ENCODE assay signal across 8 cellular contexts in the genomic region with DNA sequence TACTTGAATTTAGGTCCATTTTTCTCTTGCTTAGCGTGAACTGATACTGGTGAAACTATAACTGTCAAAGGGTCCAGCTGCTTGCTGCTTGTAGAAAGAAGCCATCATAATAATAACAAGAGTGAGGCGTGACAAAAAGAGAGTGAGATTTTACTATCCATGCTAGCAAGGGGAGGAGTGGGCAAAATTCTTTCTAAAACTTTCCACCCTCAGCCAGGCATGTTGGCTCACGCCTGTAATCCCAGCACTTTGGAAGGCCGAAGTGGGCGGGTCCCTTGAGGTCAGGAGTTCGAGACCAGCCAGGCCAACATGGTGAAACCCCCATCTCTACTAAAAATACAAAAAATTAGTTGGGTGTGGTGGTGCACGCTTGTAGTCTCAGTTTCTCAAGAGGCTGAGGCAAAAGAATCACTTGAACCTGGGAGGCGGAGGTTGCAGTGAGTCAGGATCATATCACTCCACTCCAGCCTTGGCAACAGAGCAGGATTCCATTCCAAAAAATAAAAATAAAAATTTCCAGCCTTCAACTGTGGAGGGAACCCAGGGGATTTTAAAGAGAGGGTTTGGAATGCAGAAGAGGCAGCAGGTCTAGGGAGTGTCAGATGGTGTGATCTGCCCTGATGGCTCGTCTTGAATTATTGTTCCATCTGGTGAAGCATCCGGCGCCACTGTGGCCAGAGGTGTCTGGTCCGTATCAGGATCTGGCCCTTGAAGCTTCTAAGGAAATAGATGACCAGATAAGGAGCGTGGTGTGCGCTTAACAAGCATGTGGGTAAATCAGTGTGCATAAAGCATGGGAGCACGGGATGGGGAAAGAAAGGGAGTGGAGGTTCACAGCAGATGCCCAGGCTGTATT. TPM values are rescaled to one million over a fixed set of nuclear protein-coding genes. Genes with fewer than 3 reads are reported as not detected.
A peak's percentile ranks its signal among the peaks of the same experiment; 100 is the strongest.
DNase-seq lines count a peak whose midpoint lies in the region; ATAC-seq and TF ChIP-seq lines count a peak whose summit lies in the region.

No MANE protein-coding gene starts in this region.

- H4K20me1 ChIP-seq in mammary epithelial cell (ENCODE audit: insufficient read depth, low read length) = no peaks in the 10 kb centered on the region

- TF ChIP-seq POLR2A in breast epithelium (IDR thresholded peaks at IDR 0.05) (no peak), upper lobe of left lung (IDR thresholded peaks at IDR 0.05) (no peak)

- H3K79me2 ChIP-seq in mammary epithelial cell (ENCODE audit: insufficient read depth, low read length) = no peaks in the 10 kb centered on the region

- POLR2A ChIA-PET in RWPE1 (lab: Yijun Ruan, JAX; ENCODE audit: low non-redundant PET) = no interaction called here

- no peak overlapping the region for H3K4me3 ChIP-seq in mammary epithelial cell (replicated peaks in 1 of 3; ENCODE audit: insufficient read depth in 1 of 3, low read depth in 2 of 3, low read length in 3 of 3)
- no peak overlapping the region for H3K4me3 ChIP-seq in breast epithelium
- H3K4me3 ChIP-seq in left ventricle myocardium inferior = no peak overlapping the region
- H3K4me3 ChIP-seq in upper lobe of left lung = no peak overlapping the region

- H3K27ac ChIP-seq in mammary epithelial cell (ENCODE audit: insufficient read depth, low read depth, low read length) (peak overlapping the region; percentile 7), breast epithelium (peak overlapping the region in 1 of 2 donors; percentile 28), RWPE1 (peak overlapping the region; percentile 42), left ventricle myocardium inferior (replicated peaks) (peak overlapping the region; percentile 20), upper lobe of left lung (peak overlapping the region in 1 of 4 donors; percentile 7)

- H3K4me1 ChIP-seq in mammary epithelial cell (ENCODE audit: insufficient read depth, low read length) = peaks cover 6% of the 10 kb centered on the region
- no peaks in the 10 kb centered on the region for H3K4me1 ChIP-seq in breast epithelium
- peaks cover 19% of the 10 kb centered on the region for H3K4me1 ChIP-seq in left ventricle myocardium inferior
- peaks cover 0 to 20% (median 7%) of the 10 kb centered on the region in 4 donors for H3K4me1 ChIP-seq in upper lobe of left lung

- H3K9me3 ChIP-seq in mammary epithelial cell (replicated peaks; ENCODE audit: insufficient read depth, low read length) = no peaks in the 10 kb centered on the region
- H3K9me3 ChIP-seq in breast epithelium = peaks cover 0 to under 1% of the 10 kb centered on the region in 2 donors
- H3K9me3 ChIP-seq in left ventricle myocardium inferior (replicated peaks) = peaks cover 3% of the 10 kb centered on the region
- no peaks in the 10 kb centered on the region for H3K9me3 ChIP-seq in upper lobe of left lung

- dilution Hi-C loops in mammary epithelial cell (cut with HindIII; ENCODE audit: low sequenced_read_pairs) = no loop called here

- BruUV-seq in mammary epithelial cell (replicated peaks; lab: Mats Ljungman, UMichigan) = no TSS peak

- no peak overlapping the region for H3K9ac ChIP-seq in mammary epithelial cell (ENCODE audit: insufficient read depth, low read length)

- DNase-seq in mammary epithelial cell = peak; percentile 5
- DNase-seq in breast epithelium (ENCODE audit: low spot score in 2 of 2) = no peak
- DNase-seq in RWPE1 (ENCODE audit: low spot score) = no peak
- no peak for DNase-seq in left ventricle myocardium inferior
- no peak for DNase-seq in upper lobe of left lung
- DNase-seq in NCI-H1048 (lab: John Stamatoyannopoulos, UW) = no peak
- DNase-seq in NCI-H510A (lab: John Stamatoyannopoulos, UW) = no peak
- DNase-seq in mesenteric fat pad (ENCODE audit: low spot score) = no peak

- no peak for TF ChIP-seq EP300 in upper lobe of left lung (IDR thresholded peaks at IDR 0.05)

- 78% methylated on average over 15 of the region's 15 CpGs for WGBS in mammary epithelial cell (ENCODE audit: low coverage, missing lambda C conversion rate)
- WGBS in upper lobe of left lung, 2 donors = 66 to 76% methylated on average over 15 of the region's 15 CpGs

- TF ChIP-seq CTCF in mammary epithelial cell (conservative IDR thresholded peaks at IDR 0.05 in 1 of 2, IDR thresholded peaks at IDR 0.05 in 1 of 2; ENCODE audit: extremely low read depth in 1 of 2, insufficient read depth in 1 of 2, low read depth in 1 of 2, low read length in 2 of 2) = no peak
- TF ChIP-seq CTCF in breast epithelium (IDR thresholded peaks at IDR 0.05) = no peak
- no peak for TF ChIP-seq CTCF in RWPE1 (conservative IDR thresholded peaks at IDR 0.05; ENCODE audit: low read depth)
- no peak for TF ChIP-seq CTCF in left ventricle myocardium inferior (IDR thresholded peaks at IDR 0.05; ENCODE audit: borderline replicate concordance)
- TF ChIP-seq CTCF in upper lobe of left lung (IDR thresholded peaks at IDR 0.05) = no peak

- H3K36me3 ChIP-seq in mammary epithelial cell (ENCODE audit: insufficient read depth, low read length) (peaks cover 7% of the 10 kb centered on the region), breast epithelium (peaks cover 4% of the 10 kb centered on the region), left ventricle myocardium inferior (peaks cover 54% of the 10 kb centered on the region), upper lobe of left lung (peaks cover 0 to 51% (median 26%) of the 10 kb centered on the region in 4 donors)

- intact Hi-C loops in mammary epithelial cell (cut with micrococcal nuclease) = no loop called here
- intact Hi-C loops in breast epithelium (cut with DNase I; ENCODE audit: low total_unique reads) = no loop called here
- intact Hi-C loops in left ventricle myocardium inferior (cut with micrococcal nuclease) = no loop called here

- H3K27me3 ChIP-seq in mammary epithelial cell (ENCODE audit: insufficient read depth, low read length) (no peaks in the 10 kb centered on the region), breast epithelium (no peaks in the 10 kb centered on the region), left ventricle myocardium inferior (ENCODE audit: low read depth) (no peaks in the 10 kb centered on the region), upper lobe of left lung (no peaks in the 10 kb centered on the region)

- in situ Hi-C loops in mammary epithelial cell (cut with MboI; ENCODE audit: low sequenced_read_pairs in 2 of 2) = no loop called here

- peak; percentile 61 to 86 for ATAC-seq in upper lobe of left lung (ENCODE audit: low FRiP score in 2 of 2)

- no peak overlapping the region for H2AFZ ChIP-seq in mammary epithelial cell (ENCODE audit: low read depth, low read length)

- no peak overlapping the region for H3K4me2 ChIP-seq in mammary epithelial cell (ENCODE audit: insufficient read depth, low read depth, low read length)

- CTCF ChIA-PET in mammary epithelial cell (lab: Charles Lee; ENCODE audit: low non-redundant PET) = no interaction called here
- CTCF ChIA-PET in RWPE1 (lab: Yijun Ruan, JAX) = interaction anchor here (1.1 kb wide), 1 partner anchor 10 kb away, joined by 5 read pairs; no protein-coding TSS in a partner anchor

RNA-seq across cellular contexts. Expression of gene LRP2BP, which starts 51.8 kb away (rescaled TPM):
- total RNA-seq in mammary epithelial cell (under 1 TPM; 0.49 to 0.50 TPM), breast epithelium (1 to 10 TPM in 2 of 3 donors, under 1 TPM in 1; 0.96 to 2.3 (median 1.6) TPM), left ventricle myocardium inferior (2.8 TPM), upper lobe of left lung (1 to 10 TPM in 4 of 6 donors, under 1 TPM in 2; 0.40 to 4.7 (median 1.3) TPM), mesenteric fat pad (0.64 TPM)
- polyA plus RNA-seq in mammary epithelial cell = 0.12 TPM
- polyA minus RNA-seq in mammary epithelial cell = not detected

RNA-seq across cellular contexts. Expression of gene ANKRD37, which starts 52.7 kb away (rescaled TPM):
- total RNA-seq in mammary epithelial cell = 1 to 10 TPM; 1.8 to 4.8 TPM
- polyA plus RNA-seq in mammary epithelial cell = 11.6 TPM
- 8.4 TPM for polyA minus RNA-seq in mammary epithelial cell
- 10 to 100 TPM in 2 of 3 donors, 1 to 10 TPM in 1; 9.0 to 15.5 (median 10.2) TPM for total RNA-seq in breast epithelium
- total RNA-seq in left ventricle myocardium inferior = 18.0 TPM
- 10 to 100 TPM in 3 of 6 donors, 1 to 10 TPM in 3; 4.4 to 17.4 (median 10.4) TPM for total RNA-seq in upper lobe of left lung
- total RNA-seq in mesenteric fat pad = 10.9 TPM
